ENCODE assay signal across 1 cellular context in genomic region chr11:61816736-61817455, GRCh38.
TF ChIP-seq lines count a peak whose summit lies in the region.

FADS1 (minus strand) TSS chr11:61817003; CDS start chr11:61816929, 74 bp downstream.

TF ChIP-seq in HepG2, 621 proteins besides CTCF, POLR2A, EP300 and RAD21 (continued from another document and continues in another):
- TF ChIP-seq RNF219 (CRISPR knock-in tag; IDR thresholded peaks at IDR 0.05) = no peak
- TF ChIP-seq HOXD1 (CRISPR knock-in tag; IDR thresholded peaks at IDR 0.05) = peak; percentile 73; the same call in 1 of the 2 replicates
- peak; percentile 89 for TF ChIP-seq MYC (CRISPR knock-in tag; IDR thresholded peaks at IDR 0.05; ENCODE audit: borderline replicate concordance)
- TF ChIP-seq RBM39 (IDR thresholded peaks at IDR 0.05; ENCODE audit: low read depth, low read length, poor library complexity, severe bottlenecking) = peak; percentile 71
- TF ChIP-seq SMAD1 (CRISPR knock-in tag; IDR thresholded peaks at IDR 0.05; ENCODE audit: borderline replicate concordance, low read depth) = peak; percentile 77; the same call in 1 of the 2 replicates
- no peak for TF ChIP-seq ZUFSP (CRISPR knock-in tag; IDR thresholded peaks at IDR 0.05; ENCODE audit: borderline replicate concordance)
- 0 out of 2 replicates have a peak, but pooled peaks have one; percentile 33 for TF ChIP-seq HMGXB3 (CRISPR knock-in tag; IDR thresholded peaks at IDR 0.05; ENCODE audit: borderline replicate concordance)
- no peak for TF ChIP-seq ZC3H4 (CRISPR knock-in tag; IDR thresholded peaks at IDR 0.05; ENCODE audit: borderline replicate concordance)
- TF ChIP-seq HCFC1 (IDR thresholded peaks at IDR 0.05; ENCODE audit: low read depth, low read length) = no peak
- peak; percentile 92 for TF ChIP-seq ERF (CRISPR knock-in tag; IDR thresholded peaks at IDR 0.05)
- TF ChIP-seq ZNF710 (CRISPR knock-in tag; IDR thresholded peaks at IDR 0.05; ENCODE audit: borderline replicate concordance) = peak; percentile 92
- TF ChIP-seq TBP (CRISPR knock-in tag; IDR thresholded peaks at IDR 0.05) = no peak
- peak; percentile 89 for TF ChIP-seq HNF1B (CRISPR knock-in tag; IDR thresholded peaks at IDR 0.05)
- TF ChIP-seq KDM1A (CRISPR knock-in tag; IDR thresholded peaks at IDR 0.05) = peak; percentile 56; the same call in 1 of the 2 replicates
- peak; percentile 52; the same call in 1 of the 2 replicates for TF ChIP-seq FOSL2 (CRISPR knock-in tag; IDR thresholded peaks at IDR 0.05)
- no peak for TF ChIP-seq TRAFD1 (CRISPR knock-in tag; IDR thresholded peaks at IDR 0.05; ENCODE audit: borderline replicate concordance)
- TF ChIP-seq ARNT (IDR thresholded peaks at IDR 0.05) = no peak
- no peak for TF ChIP-seq GZF1 (CRISPR knock-in tag; IDR thresholded peaks at IDR 0.05)
- no peak for TF ChIP-seq ZBTB40 (IDR thresholded peaks at IDR 0.05)
- peak; percentile 77; the same call in 1 of the 2 replicates for TF ChIP-seq ZBTB40 (CRISPR knock-in tag; IDR thresholded peaks at IDR 0.05)
- TF ChIP-seq PAWR (CRISPR knock-in tag; IDR thresholded peaks at IDR 0.05; ENCODE audit: borderline replicate concordance) = peak; percentile 93; the same call in 1 of the 2 replicates
- peak; percentile 39; the same call in 1 of the 2 replicates for TF ChIP-seq ZMYM2 (CRISPR knock-in tag; IDR thresholded peaks at IDR 0.05)
- TF ChIP-seq ZNF577 (CRISPR knock-in tag; IDR thresholded peaks at IDR 0.05; ENCODE audit: borderline replicate concordance, low read depth) = peak; percentile 62; the same call in 1 of the 2 replicates
- TF ChIP-seq ZNF317 (CRISPR knock-in tag; IDR thresholded peaks at IDR 0.05) = peak; percentile 77
- TF ChIP-seq NPAS2 (CRISPR knock-in tag; IDR thresholded peaks at IDR 0.05; ENCODE audit: borderline replicate concordance) = no peak
- peak; percentile 79; the same call in 1 of the 2 replicates for TF ChIP-seq CBX5 (CRISPR knock-in tag; IDR thresholded peaks at IDR 0.05; ENCODE audit: borderline replicate concordance)
- TF ChIP-seq KLF15 (CRISPR knock-in tag; IDR thresholded peaks at IDR 0.05; ENCODE audit: borderline replicate concordance) = no peak
- peak; percentile 76; the same call in 1 of the 2 replicates for TF ChIP-seq REL (CRISPR knock-in tag; conservative IDR thresholded peaks at IDR 0.05)
- TF ChIP-seq HNRNPK (IDR thresholded peaks at IDR 0.05; ENCODE audit: low read depth, low read length, poor library complexity, severe bottlenecking) = peak; percentile 99
- TF ChIP-seq KAT8 (CRISPR knock-in tag; IDR thresholded peaks at IDR 0.05) = peak; percentile 86; the same call in 1 of the 2 replicates
- TF ChIP-seq KLF13 (CRISPR knock-in tag; IDR thresholded peaks at IDR 0.05) = no peak
- peak; percentile 48; the same call in 1 of the 2 replicates for TF ChIP-seq ZNF510 (CRISPR knock-in tag; IDR thresholded peaks at IDR 0.05; ENCODE audit: low read depth)
